In genomic region chr12:58347188-58347587, GRCh38 we compare ENCODE assay signal across 32 cellular contexts.
"Had no signal": no experiment of that assay in that cellular context is flagged by ENCODE, and none has a peak within 500 bp of the region (broad histone marks: within the 10 kb centered on the region; RNA-seq: fewer than 3 reads in every experiment).

No MANE protein-coding gene starts in this region.

- H3K36me3 ChIP-seq: brain microvascular endothelial cell, WERI-Rb-1 had no signal

- H3K4me1 Mint-ChIP-seq: activated CD4-positive, alpha-beta memory T cell treated with anti-CD3 and anti-CD28 coated beads, Interleukin-2, amount 10 ng/mL, durations not matched to agents 7 days and 5 days; activated CD8-positive, alpha-beta memory T cell treated with anti-CD3 and anti-CD28 coated beads, Interleukin-2, amount 10 ng/mL, durations not matched to agents 7 days and 5 days; activated naive CD4-positive, alpha-beta T cell treated with anti-CD3 and anti-CD28 coated beads, Interleukin-2, amount 10 ng/mL, durations not matched to agents 7 days and 5 days; activated naive CD8-positive, alpha-beta T cell treated with anti-CD3 and anti-CD28 coated beads, Interleukin-2, amount 50 U/mL, for 24 hours had no signal

- H3K27me3 Mint-ChIP-seq: activated CD8-positive, alpha-beta memory T cell treated with anti-CD3 and anti-CD28 coated beads, Interleukin-2, amount 10 ng/mL, durations not matched to agents 7 days and 5 days had no signal

- DNase-seq: activated CD4-positive, alpha-beta memory T cell treated with anti-CD3 and anti-CD28 coated beads, Interleukin-2, amount 10 ng/mL, durations not matched to agents 7 days and 5 days; activated CD4-positive, alpha-beta T cell treated with anti-CD3 and anti-CD28 coated beads for 1 hour; activated CD4-positive, alpha-beta T cell treated with anti-CD3 and anti-CD28 coated beads for 48 hours; activated CD4-positive, CD25-positive, alpha-beta regulatory T cell; activated CD8-positive, alpha-beta memory T cell treated with anti-CD3 and anti-CD28 coated beads for 24 hours; activated CD8-positive, alpha-beta memory T cell treated with anti-CD3 and anti-CD28 coated beads, Interleukin-2, amount 10 ng/mL, durations not matched to agents 7 days and 5 days; activated CD8-positive, alpha-beta memory T cell treated with anti-CD3 and anti-CD28 coated beads, Interleukin-2, amount 50 U/mL, for 48 hours; activated effector memory CD4-positive, alpha-beta T cell treated with Interleukin-2 at 50 U/mL for 16 hours; activated naive CD4-positive, alpha-beta T cell treated with anti-CD3 and anti-CD28 coated beads, Interleukin-2, amount 10 ng/mL, durations not matched to agents 7 days and 5 days; activated naive CD8-positive, alpha-beta T cell treated with anti-CD3 and anti-CD28 coated beads, Interleukin-2, amount 50 U/mL, for 24 hours; activated T-cell treated with anti-CD3 and anti-CD28 coated beads, Interleukin-2, amount 50 U/mL, for 48 hours; amniotic stem cell; aorta; brain microvascular endothelial cell; central memory CD4-positive, alpha-beta T cell; Karpas-422; KBM-7; NCI-H1048; NCI-H1105 treated with DMSO at 0.1 percent for 48 hours; NCI-H1436; NCI-H187; NCI-H2029 treated with DMSO at 0.1 percent for 48 hours; NCI-H2107; NCI-H2171; NCI-H446; NCI-H524; NCI-H774; T1000; WERI-Rb-1 had no signal

- H3K27ac ChIP-seq: brain microvascular endothelial cell, RWPE1, WERI-Rb-1 had no signal

- H3K27me3 ChIP-seq: brain microvascular endothelial cell had no signal

- ATAC-seq: activated CD8-positive, alpha-beta memory T cell treated with anti-CD3 and anti-CD28 coated beads, Interleukin-2, amount 10 ng/mL, durations not matched to agents 7 days and 5 days; activated naive CD8-positive, alpha-beta T cell treated with anti-CD3 and anti-CD28 coated beads, Interleukin-2, amount 50 U/mL, for 24 hours; Right ventricle myocardium inferior had no signal

- H3K4me3 Mint-ChIP-seq: activated CD4-positive, alpha-beta memory T cell treated with anti-CD3 and anti-CD28 coated beads, Interleukin-2, amount 10 ng/mL, durations not matched to agents 7 days and 5 days; activated CD8-positive, alpha-beta memory T cell treated with anti-CD3 and anti-CD28 coated beads, Interleukin-2, amount 10 ng/mL, durations not matched to agents 7 days and 5 days; activated naive CD4-positive, alpha-beta T cell treated with anti-CD3 and anti-CD28 coated beads, Interleukin-2, amount 10 ng/mL, durations not matched to agents 7 days and 5 days; activated naive CD8-positive, alpha-beta T cell; activated naive CD8-positive, alpha-beta T cell treated with anti-CD3 and anti-CD28 coated beads, Interleukin-2, amount 50 U/mL, for 24 hours had no signal

- H3K36me3 Mint-ChIP-seq: activated CD8-positive, alpha-beta memory T cell treated with anti-CD3 and anti-CD28 coated beads, Interleukin-2, amount 10 ng/mL, durations not matched to agents 7 days and 5 days; activated naive CD4-positive, alpha-beta T cell treated with anti-CD3 and anti-CD28 coated beads, Interleukin-2, amount 10 ng/mL, durations not matched to agents 7 days and 5 days; activated naive CD8-positive, alpha-beta T cell had no signal

- H3K27ac Mint-ChIP-seq: activated CD4-positive, alpha-beta memory T cell treated with anti-CD3 and anti-CD28 coated beads, Interleukin-2, amount 10 ng/mL, durations not matched to agents 7 days and 5 days; activated CD8-positive, alpha-beta memory T cell treated with anti-CD3 and anti-CD28 coated beads, Interleukin-2, amount 10 ng/mL, durations not matched to agents 7 days and 5 days; activated naive CD4-positive, alpha-beta T cell treated with anti-CD3 and anti-CD28 coated beads, Interleukin-2, amount 10 ng/mL, durations not matched to agents 7 days and 5 days; activated naive CD8-positive, alpha-beta T cell; activated naive CD8-positive, alpha-beta T cell treated with anti-CD3 and anti-CD28 coated beads, Interleukin-2, amount 50 U/mL, for 24 hours had no signal

- H3K9me3 Mint-ChIP-seq: activated CD4-positive, alpha-beta memory T cell treated with anti-CD3 and anti-CD28 coated beads, Interleukin-2, amount 10 ng/mL, durations not matched to agents 7 days and 5 days; activated naive CD4-positive, alpha-beta T cell treated with anti-CD3 and anti-CD28 coated beads, Interleukin-2, amount 10 ng/mL, durations not matched to agents 7 days and 5 days; activated naive CD8-positive, alpha-beta T cell treated with anti-CD3 and anti-CD28 coated beads, Interleukin-2, amount 50 U/mL, for 24 hours had no signal
